19 cellular contexts compared by ENCODE assay signal in genomic region chr17:61390479-61390791, GRCh38. TPM values are rescaled to one million over a fixed set of nuclear protein-coding genes. Genes with fewer than 3 reads are reported as not detected.
A peak's percentile ranks its signal among the peaks of the same experiment; 100 is the strongest.
DNase-seq lines count a peak whose midpoint lies in the region; ATAC-seq, FAIRE-seq and TF ChIP-seq lines count a peak whose summit lies in the region.
"Had no signal": no experiment of that assay in that cellular context is flagged by ENCODE, and none has a peak within 500 bp of the region (broad histone marks: within the 10 kb centered on the region; RNA-seq: fewer than 3 reads in every experiment).

No MANE protein-coding gene starts in this region.

- DNase-seq in HCT116 (ENCODE audit: low read depth, low spot score) = no peak
- peak; percentile 43 for DNase-seq in SK-N-DZ (ENCODE audit: low spot score)
- no peak for DNase-seq in mesenchymal stem cell
- no peak for DNase-seq in tibial artery
- DNase-seq in small intestine = no peak
- DNase-seq in activated CD8-positive, alpha-beta T cell treated with anti-CD3 and anti-CD28 coated beads, Interleukin-2, amount 10 ng/mL, durations not matched to agents 7 days and 5 days = no peak
- no peak for DNase-seq in occipital lobe (lab: John Stamatoyannopoulos, UW)
- DNase-seq: DMS79 treated with DMSO at 0.1 percent for 48 hours, NCI-H1694, NCI-H2107, NCI-H226, NCI-H526 treated with DMSO at 0.1 percent for 48 hours, SHP77 had no signal

- no TSS peak for BruUV-seq in HCT116 (replicated peaks; lab: Mats Ljungman, UMichigan)

- H3K9me2 ChIP-seq in HCT116 (ENCODE audit: insufficient read depth) = no peaks in the 10 kb centered on the region

- H3K9ac ChIP-seq in HCT116 (ENCODE audit: low read length) (no peak overlapping the region), mesenchymal stem cell (ENCODE audit: low read length) (peak overlapping the region; percentile 81)

- H3K27ac Mint-ChIP-seq in activated CD8-positive, alpha-beta T cell treated with anti-CD3 and anti-CD28 coated beads, Interleukin-2, amount 10 ng/mL, durations not matched to agents 7 days and 5 days = no peak overlapping the region
- H3K27ac Mint-ChIP-seq: CD8-positive, alpha-beta T cell had no signal

- H4K91ac ChIP-seq in mesenchymal stem cell (ENCODE audit: low read length) = peak overlapping the region; percentile 0

- H3K14ac ChIP-seq in mesenchymal stem cell (ENCODE audit: low read length in 2 of 2) = no peak overlapping the region

- no peaks in the 10 kb centered on the region for H3K27me3 ChIP-seq in HCT116 (ENCODE audit: insufficient read depth, low read length)
- peaks cover 0 to 20% of the 10 kb centered on the region in 2 experiments for H3K27me3 ChIP-seq in mesenchymal stem cell (ENCODE audit: control insufficient read depth in 1 of 2, insufficient read depth in 1 of 2, low read length in 2 of 2)
- H3K27me3 ChIP-seq in tibial artery = no peaks in the 10 kb centered on the region
- H3K27me3 ChIP-seq in small intestine (ENCODE audit: control insufficient read depth in 2 of 2, insufficient read depth in 2 of 2, low read length in 2 of 2) = peaks cover 0 to 6% of the 10 kb centered on the region in 2 donors

- H3K79me1 ChIP-seq in mesenchymal stem cell (replicated peaks; ENCODE audit: low read length, poor library complexity, severe bottlenecking) = no peaks in the 10 kb centered on the region

- H3K4me1 ChIP-seq in HCT116 (ENCODE audit: control insufficient read depth in 1 of 2, insufficient read depth in 2 of 2, low read length in 2 of 2) (peaks cover 12 to 17% of the 10 kb centered on the region in 2 experiments; a peak in 3 of 4 replicates), mesenchymal stem cell (ENCODE audit: control insufficient read depth, insufficient read depth, low read depth, low read length) (peaks cover 10% of the 10 kb centered on the region), tibial artery (peaks cover 0 to 31% (median 11%) of the 10 kb centered on the region in 4 donors), small intestine (ENCODE audit: control insufficient read depth in 2 of 2, insufficient read depth in 1 of 2, low read depth in 1 of 2, low read length in 1 of 2) (no peaks in the 10 kb centered on the region)

- RAD21 ChIA-PET in HCT116 (lab: Charles Lee; ENCODE audit: low non-redundant PET in 1 of 2, low total read pairs in 2 of 2, uncharacterized antibody in 2 of 2, unreplicated experiment in 2 of 2) = no interaction called here

- H3K9me3 ChIP-seq in HCT116 (ENCODE audit: control insufficient read depth in 1 of 2, insufficient read depth in 1 of 2, low read depth in 1 of 2, low read length in 2 of 2) (no peaks in the 10 kb centered on the region), mesenchymal stem cell (ENCODE audit: control insufficient read depth, low read length) (no peaks in the 10 kb centered on the region), tibial artery (no peaks in the 10 kb centered on the region), small intestine (ENCODE audit: control insufficient read depth, low read depth) (no peaks in the 10 kb centered on the region)

- peak overlapping the region; percentile 1 for H4K8ac ChIP-seq in mesenchymal stem cell (ENCODE audit: low read length)

- peak overlapping the region; percentile 25; the same call in 1 of the 2 replicates for H3K4me2 ChIP-seq in HCT116 (ENCODE audit: low read length)
- H3K4me2 ChIP-seq in mesenchymal stem cell (ENCODE audit: low read length, poor library complexity, severe bottlenecking) = no peak overlapping the region

- peak overlapping the region; percentile 27 to 75 for H2BK12ac ChIP-seq in mesenchymal stem cell (ENCODE audit: low read length in 2 of 2)

- no peak overlapping the region for H2BK5ac ChIP-seq in mesenchymal stem cell (ENCODE audit: low read depth, low read length, poor library complexity, severe bottlenecking)

- H3K27ac ChIP-seq in HCT116 (ENCODE audit: low read depth, low read length) (no peak overlapping the region), mesenchymal stem cell (ENCODE audit: low read length, poor library complexity, severe bottlenecking) (no peak overlapping the region), tibial artery (peak overlapping the region; percentile 48 to 51), small intestine (ENCODE audit: low read depth in 1 of 2, low read length in 1 of 2) (no peak overlapping the region)
- H3K27ac ChIP-seq: HL-60, PC-9 had no signal

- TF ChIP-seq CTCF in HCT116 (IDR thresholded peaks at IDR 0.05 in 2 of 3, conservative IDR thresholded peaks at IDR 0.05 in 1 of 3; ENCODE audit: borderline replicate concordance in 1 of 3, insufficient read depth in 1 of 3, low read depth in 2 of 3, low read length in 2 of 3) (no peak), tibial artery (IDR thresholded peaks at IDR 0.05) (no peak)

- no peak for ATAC-seq in HCT116
- ATAC-seq in activated CD8-positive, alpha-beta T cell treated with anti-CD3 and anti-CD28 coated beads, Interleukin-2, amount 10 ng/mL, durations not matched to agents 7 days and 5 days = no peak
- ATAC-seq: CD8-positive, alpha-beta T cell had no signal

- no peak for TF ChIP-seq RAD21 in HCT116 (IDR thresholded peaks at IDR 0.05; ENCODE audit: low read depth)

- CTCF ChIA-PET in HCT116 (lab: Charles Lee) = interaction anchor here (0.6 to 1.4 kb wide), 4 partner anchors 9 to 670 kb away, joined by 3 to 6 read pairs (median 3); no protein-coding TSS in a partner anchor
- CTCF ChIA-PET in activated CD8-positive, alpha-beta T cell treated with anti-CD3 and anti-CD28 coated beads, Interleukin-2, amount 10 ng/mL, durations not matched to agents 7 days and 5 days (lab: Charles Lee) = interaction anchor here (0.9 to 1.3 kb wide), 2 partner anchors 10 to 440 kb away, joined by 3 read pairs; no protein-coding TSS in a partner anchor

- H2AK5ac ChIP-seq in mesenchymal stem cell (ENCODE audit: low read length, severe bottlenecking) = no peak overlapping the region

- peaks cover 15% of the 10 kb centered on the region for H3K27me3 Mint-ChIP-seq in activated CD8-positive, alpha-beta T cell treated with anti-CD3 and anti-CD28 coated beads, Interleukin-2, amount 10 ng/mL, durations not matched to agents 7 days and 5 days (ENCODE audit: low read depth)

- H3K36me3 ChIP-seq in HCT116 (ENCODE audit: control insufficient read depth in 1 of 2, insufficient read depth in 2 of 2, low read length in 2 of 2) (no peaks in the 10 kb centered on the region), mesenchymal stem cell (ENCODE audit: control insufficient read depth in 1 of 2, insufficient read depth in 2 of 2, low read depth in 1 of 2, low read length in 2 of 2) (peaks cover 0 to 6% of the 10 kb centered on the region in 2 experiments), tibial artery (peaks cover 0 to 11% (median 0%) of the 10 kb centered on the region in 3 donors), small intestine (ENCODE audit: control insufficient read depth in 2 of 2, insufficient read depth in 2 of 2, low read length in 2 of 2) (no peaks in the 10 kb centered on the region)

- no peaks in the 10 kb centered on the region for H3K36me3 Mint-ChIP-seq in activated CD8-positive, alpha-beta T cell treated with anti-CD3 and anti-CD28 coated beads, Interleukin-2, amount 10 ng/mL, durations not matched to agents 7 days and 5 days (ENCODE audit: low read depth)

- no peaks in the 10 kb centered on the region for H3K4me1 Mint-ChIP-seq in activated CD8-positive, alpha-beta T cell treated with anti-CD3 and anti-CD28 coated beads, Interleukin-2, amount 10 ng/mL, durations not matched to agents 7 days and 5 days (ENCODE audit: low read depth)

- H2BK120ac ChIP-seq in mesenchymal stem cell (ENCODE audit: low read depth, low read length) = no peak overlapping the region

- H3K4ac ChIP-seq in mesenchymal stem cell (ENCODE audit: low read depth in 1 of 2, low read length in 2 of 2) = peak overlapping the region in 1 of 2 experiments; percentile 64

- H3K18ac ChIP-seq in mesenchymal stem cell (ENCODE audit: low read depth in 1 of 2, low read length in 2 of 2) = peak overlapping the region; percentile 26 to 71

- H3K4me3 Mint-ChIP-seq in activated CD8-positive, alpha-beta T cell treated with anti-CD3 and anti-CD28 coated beads, Interleukin-2, amount 10 ng/mL, durations not matched to agents 7 days and 5 days = no peak overlapping the region
- H3K4me3 Mint-ChIP-seq: CD8-positive, alpha-beta T cell had no signal

- no peaks in the 10 kb centered on the region for H4K20me1 ChIP-seq in HCT116 (ENCODE audit: insufficient read depth)

- H3K9me3 Mint-ChIP-seq in activated CD8-positive, alpha-beta T cell treated with anti-CD3 and anti-CD28 coated beads, Interleukin-2, amount 10 ng/mL, durations not matched to agents 7 days and 5 days (ENCODE audit: insufficient read depth) = no peaks in the 10 kb centered on the region
- H3K9me3 Mint-ChIP-seq: CD8-positive, alpha-beta T cell had no signal

- no peak overlapping the region for H2AFZ ChIP-seq in HCT116 (ENCODE audit: low read depth, low read length, poor library complexity, severe bottlenecking)
- H2AFZ ChIP-seq in mesenchymal stem cell (ENCODE audit: low read depth, low read length) = no peak overlapping the region
- H2AFZ ChIP-seq: PC-9 had no signal

- POLR2A ChIA-PET in HCT116 (lab: Charles Lee) = no interaction called here
- POLR2A ChIA-PET in activated CD8-positive, alpha-beta T cell treated with anti-CD3 and anti-CD28 coated beads, Interleukin-2, amount 10 ng/mL, durations not matched to agents 7 days and 5 days (lab: Charles Lee) = no interaction called here

- no peak for TF ChIP-seq POLR2A in HCT116 (IDR thresholded peaks at IDR 0.05; ENCODE audit: borderline replicate concordance, extremely low read depth, insufficient read depth, insufficient read length)

- intact Hi-C loops in HCT116 (cut with micrococcal nuclease) (loop anchor here (1.0 kb wide), 3 partner anchors 388 to 669 kb away; no protein-coding TSS in a partner anchor), tibial artery (cut with DNase I; ENCODE audit: low total_unique reads) (loop anchor here (5.0 to 10.0 kb wide), 2 partner anchors 388 to 666 kb away; no protein-coding TSS in a partner anchor)

- no peak for FAIRE-seq in small intestine (lab: Jason Lieb, UNC)
- FAIRE-seq: D721Med, G401.6, GM12891 had no signal

- no peaks in the 10 kb centered on the region for H3K79me2 ChIP-seq in HCT116 (ENCODE audit: insufficient read depth, low read length)

- WGBS in mesenchymal stem cell = 81% methylated on average over 11 of the region's 11 CpGs
- WGBS in small intestine, 3 donors = 88 to 97% (median 93%) methylated on average over 11 of the region's 11 CpGs

- H3K4me3 ChIP-seq in HCT116 (replicated peaks in 1 of 2; ENCODE audit: low read depth in 1 of 2, low read length in 2 of 2) (no peak overlapping the region), mesenchymal stem cell (ENCODE audit: insufficient read depth in 1 of 2, low read depth in 1 of 2, low read length in 2 of 2) (no peak overlapping the region), tibial artery (no peak overlapping the region), small intestine (ENCODE audit: low read depth in 1 of 2, low read length in 2 of 2) (no peak overlapping the region)
- H3K4me3 ChIP-seq: PC-9 had no signal

- no peak overlapping the region for H2BK15ac ChIP-seq in mesenchymal stem cell (ENCODE audit: low read depth, poor library complexity, severe bottlenecking)

- no peak overlapping the region for H3K23ac ChIP-seq in mesenchymal stem cell (ENCODE audit: low read length in 2 of 2)

RNA-seq across cellular contexts. Expression of gene TBX2, which starts 9.2 kb away (rescaled TPM):
- total RNA-seq in HCT116 (2021; ENCODE audit: unreplicated experiment) (0.71 TPM), occipital lobe (0.47 TPM)
- 0.09 and 0.42 TPM in 2 replicates for polyA plus RNA-seq in HCT116 (2012)
- 153 and 188 TPM in 2 replicates for polyA plus RNA-seq in SK-N-DZ (2014; cell fraction: cytosol; rRNA removed)
- polyA plus RNA-seq in SK-N-DZ (2014; cell fraction: nucleus; rRNA removed) = 310 and 397 TPM in 2 replicates
- 118 TPM for polyA plus RNA-seq in mesenchymal stem cell (2013, experiment 1 of 2)
- polyA plus RNA-seq in mesenchymal stem cell (2013, experiment 2 of 2) = 123 TPM
- 1 to 10 TPM in 2 of 3 donors, under 1 TPM in 1; 0.45 to 9.5 (median 4.3) TPM for polyA plus RNA-seq in small intestine
- not detected for total RNA-seq in activated CD8-positive, alpha-beta T cell treated with anti-CD3 and anti-CD28 coated beads, Interleukin-2, amount 10 ng/mL, durations not matched to agents 7 days and 5 days
- total RNA-seq: CD8-positive, alpha-beta T cell had no signal

Comparison
In these comparisons a context has a peak if more than half of its experiments do, and no peak if none do; other contexts are left out.
1. H3K27ac ChIP-seq: peak in tibial artery (2 of 2); none in HCT116 (single experiment), mesenchymal stem cell (single experiment) and small intestine (0 of 2).